ENCODE assay signal across 23 cellular contexts in genomic region chr7:157607218-157607617, GRCh38.
"Had no signal": no experiment of that assay in that cellular context is flagged by ENCODE, and none has a peak within 500 bp of the region (broad histone marks: within the 10 kb centered on the region; RNA-seq: fewer than 3 reads in every experiment).

No MANE protein-coding gene starts in this region.

- FAIRE-seq: HepG2 had no signal

- DNase-seq: IMR-90, Kasumi-1, MM.1S, NCI-H1092 treated with DMSO at 0.1 percent for 48 hours, NCI-H1436, NCI-H187, NCI-H2029, NCI-H2081 treated with DMSO at 0.1 percent for 48 hours, NCI-H2171, NCI-H226, NCI-H446, NCI-H510A, NCI-H524 treated with DMSO at 0.1 percent for 48 hours, NCI-H69, NCI-H774, PC-3, SHP77, SK-N-SH, SW 1271 had no signal

- H3K9me3 ChIP-seq: SK-N-SH had no signal

- H3K27ac ChIP-seq: KMS-11, RWPE1 had no signal

- H3K9ac ChIP-seq: KMS-11, SK-N-SH had no signal

- ATAC-seq: HepG2, Panc1, PC-3 had no signal

- H3K4me2 ChIP-seq: KMS-11, SK-N-SH had no signal
